1 cellular context compared by ENCODE assay signal in genomic region chr12:95859947-95860850, GRCh38.
TF ChIP-seq lines count a peak whose summit lies in the region.

No MANE protein-coding gene starts in this region.

TF ChIP-seq in IMR-90, 13 proteins besides CTCF, POLR2A, EP300 and RAD21 (continued from another document):
- TF ChIP-seq USF2 (IDR thresholded peaks at IDR 0.05; ENCODE audit: low read depth, low read length) (no peak), MAZ (IDR thresholded peaks at IDR 0.05; ENCODE audit: borderline replicate concordance, low read depth, low read length) (no peak), RFX5 (IDR thresholded peaks at IDR 0.05; ENCODE audit: low read depth, low read length) (no peak)
TF ChIP-seq in IMR-90: peak in this region for 0.
